8 cellular contexts compared by ENCODE assay signal in genomic region chr17:42609182-42609813, GRCh38. TPM values are rescaled to one million over a fixed set of nuclear protein-coding genes. Genes with fewer than 3 reads are reported as not detected.
DNase-seq lines count a peak whose midpoint lies in the region; ATAC-seq and TF ChIP-seq lines count a peak whose summit lies in the region.

A gene with protein sequence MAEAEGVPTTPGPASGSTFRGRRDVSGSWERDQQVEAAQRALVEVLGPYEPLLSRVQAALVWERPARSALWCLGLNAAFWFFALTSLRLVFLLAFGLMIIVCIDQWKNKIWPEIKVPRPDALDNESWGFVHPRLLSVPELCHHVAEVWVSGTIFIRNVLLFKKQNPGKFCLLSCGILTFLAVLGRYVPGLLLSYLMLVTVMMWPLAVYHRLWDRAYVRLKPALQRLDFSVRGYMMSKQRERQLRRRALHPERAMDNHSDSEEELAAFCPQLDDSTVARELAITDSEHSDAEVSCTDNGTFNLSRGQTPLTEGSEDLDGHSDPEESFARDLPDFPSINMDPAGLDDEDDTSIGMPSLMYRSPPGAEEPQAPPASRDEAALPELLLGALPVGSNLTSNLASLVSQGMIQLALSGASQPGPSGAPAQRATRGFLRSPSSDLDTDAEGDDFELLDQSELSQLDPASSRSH (minus strand): TSS chr17:42609374. CDS start chr17:42609324, 50 bp downstream.
TSS of gene TUBG1 (plus strand) at chr17:42609683. CDS start at chr17:42609738, 55 bp downstream.

- in situ Hi-C loops in SK-MEL-5 (cut with HindIII; ENCODE audit: low pct_unique_long_range_greater_than_20kb, low sequenced_read_pairs) = no loop called here

- H3K27ac ChIP-seq in foreskin keratinocyte (peak within 1 kb of the TSS; percentile 56), neural progenitor cell (peak within 1 kb of the TSS; percentile 24)

- H3K9me3 Mint-ChIP-seq in neural progenitor cell = no peaks in the 10 kb centered on the region

- TF ChIP-seq CTCF in foreskin keratinocyte (conservative IDR thresholded peaks at IDR 0.05) (peak; percentile 64), neural progenitor cell (IDR thresholded peaks at IDR 0.05) (peak; percentile 46)

- peaks cover 10% of the 10 kb centered on the region for H3F3A ChIP-seq in neural progenitor cell (ENCODE audit: low read depth)

- POLR2A ChIA-PET in HEK293T (lab: Yijun Ruan, JAX) = interaction anchor here (0.6 to 3.7 kb wide), 37 partner anchors 10 to 920 kb away, joined by 3 to 88 read pairs (median 5); partner anchors contain the start of genes EIF1, PLEKHH3, PSMC3IP and TUBG2

- peaks cover 65% of the 10 kb centered on the region for H3K79me2 ChIP-seq in neural progenitor cell (ENCODE audit: low read depth)

- H3K27me3 Mint-ChIP-seq in neural progenitor cell (ENCODE audit: insufficient read depth, low read depth) = peaks cover 3% of the 10 kb centered on the region

- H3K4me1 ChIP-seq in foreskin keratinocyte = peaks cover 5% of the 10 kb centered on the region
- H3K4me1 ChIP-seq in neural progenitor cell = peaks cover 14% of the 10 kb centered on the region

- peak within 1 kb of the TSS; percentile 93 for H3K4me2 ChIP-seq in neural progenitor cell

- H3K4me3 ChIP-seq in neural progenitor cell = peak within 1 kb of the TSS; percentile 84

- no peaks in the 10 kb centered on the region for H3K9me3 ChIP-seq in neural progenitor cell (ENCODE audit: low read depth)

- peak within 1 kb of the TSS; percentile 98 for H3K27ac Mint-ChIP-seq in neural progenitor cell

- H3K36me3 Mint-ChIP-seq in neural progenitor cell = peaks cover 16% of the 10 kb centered on the region

- DNase-seq in GM04503 (ENCODE audit: low read depth) (peak; percentile 94), HEK293T (ENCODE audit: extremely low spot score) (peak; percentile 99), MV-4-11 (lab: John Stamatoyannopoulos, UW) (peak; percentile 99), SK-MEL-5 (ENCODE audit: low read depth, low spot score) (peak; percentile 99), foreskin keratinocyte (peak; percentile 97 to 98), neural progenitor cell (ENCODE audit: low spot score) (peak; percentile 100), stromal cell of bone marrow (ENCODE audit: low read depth) (peak; percentile 98)
- DNase-seq in activated naive CD4-positive, alpha-beta T cell treated with Interleukin-2 at 50 U/mL for 16 hours = peak; percentile 99

- H3K27me3 ChIP-seq in foreskin keratinocyte (no peaks in the 10 kb centered on the region), neural progenitor cell (no peaks in the 10 kb centered on the region)

- peak within 1 kb of the TSS; percentile 45 for H2AFZ ChIP-seq in neural progenitor cell (replicated peaks)

- peak within 1 kb of the TSS; percentile 88 for H3K9ac ChIP-seq in neural progenitor cell

- H4K20me1 ChIP-seq in neural progenitor cell (ENCODE audit: low read depth) = peaks cover 39% of the 10 kb centered on the region

- CTCF ChIA-PET in HEK293T (lab: Yijun Ruan, JAX) = interaction anchor here (1.5 to 3.1 kb wide), 2 partner anchors 31 to 70 kb away, joined by 4 to 25 read pairs; partner anchors contain the start of gene PSMC3IP

- H3K4me3 Mint-ChIP-seq in neural progenitor cell = peak within 1 kb of the TSS; percentile 100

- H3K36me3 ChIP-seq in neural progenitor cell = no peaks in the 10 kb centered on the region

- peak; percentile 86 for ATAC-seq in foreskin keratinocyte

- H3K4me1 Mint-ChIP-seq in neural progenitor cell = peaks cover 20% of the 10 kb centered on the region

TF ChIP-seq in HEK293T, 16 proteins besides CTCF, POLR2A, EP300 and RAD21:
- TF ChIP-seq FOXA1 (IDR thresholded peaks at IDR 0.05) = no peak
- no peak for TF ChIP-seq LEF1 (IDR thresholded peaks at IDR 0.05; ENCODE audit: borderline replicate concordance)
- TF ChIP-seq CTBP1 (IDR thresholded peaks at IDR 0.05; ENCODE audit: borderline replicate concordance) = no peak
- no peak for TF ChIP-seq SUZ12 (IDR thresholded peaks at IDR 0.05)
- TF ChIP-seq ARNT (IDR thresholded peaks at IDR 0.05) = no peak
- TF ChIP-seq HDGF (IDR thresholded peaks at IDR 0.05; ENCODE audit: borderline replicate concordance) = peak; percentile 90; the same call in 1 of the 2 replicates
- no peak for TF ChIP-seq FOXM1 (IDR thresholded peaks at IDR 0.05; ENCODE audit: borderline replicate concordance)
- TF ChIP-seq TARDBP (IDR thresholded peaks at IDR 0.05) = no peak
- TF ChIP-seq BHLHE40 (IDR thresholded peaks at IDR 0.05; ENCODE audit: borderline replicate concordance) = no peak
- no peak for TF ChIP-seq ELF4 (IDR thresholded peaks at IDR 0.05)
- TF ChIP-seq SP1 (IDR thresholded peaks at IDR 0.05) = no peak
- no peak for TF ChIP-seq ZNF384 (IDR thresholded peaks at IDR 0.05)
- TF ChIP-seq L3MBTL2 (conservative IDR thresholded peaks at IDR 0.05) = peak; percentile 75
- no peak for TF ChIP-seq FOXK2 (IDR thresholded peaks at IDR 0.05)
- peak; percentile 97 for TF ChIP-seq PKNOX1 (IDR thresholded peaks at IDR 0.05)
- no peak for TF ChIP-seq NFRKB (IDR thresholded peaks at IDR 0.05)

RNA-seq across cellular contexts. Expression of the first gene that starts in this region (rescaled TPM):
- 55.6 and 56.3 TPM in 2 replicates for total RNA-seq in SK-MEL-5 (2014; rRNA removed; shearing (Covaris generic))
- polyA plus RNA-seq in SK-MEL-5 (2015; cell fraction: cytosol; rRNA removed) = 41.5 and 74.6 TPM in 2 replicates
- 36.5 and 40.6 TPM in 2 replicates for polyA plus RNA-seq in SK-MEL-5 (2015; cell fraction: nucleus; rRNA removed)
- total RNA-seq in foreskin keratinocyte = 51.5 and 58.2 TPM in 2 replicates
- polyA plus RNA-seq in foreskin keratinocyte = 21.7 and 23.2 TPM in 2 replicates
- total RNA-seq in neural progenitor cell (ENCODE audit: low replicate concordance) = 23.6 and 38.3 TPM in 2 replicates

RNA-seq across cellular contexts. Expression of gene TUBG1, which starts in this region (rescaled TPM):
- total RNA-seq in SK-MEL-5 (2014; rRNA removed; shearing (Covaris generic)) = 51.7 and 52.1 TPM in 2 replicates
- polyA plus RNA-seq in SK-MEL-5 (2015; cell fraction: cytosol; rRNA removed) = 121 and 131 TPM in 2 replicates
- 77.3 and 101 TPM in 2 replicates for polyA plus RNA-seq in SK-MEL-5 (2015; cell fraction: nucleus; rRNA removed)
- 113 and 129 TPM in 2 replicates for total RNA-seq in foreskin keratinocyte
- 140 and 163 TPM in 2 replicates for polyA plus RNA-seq in foreskin keratinocyte
- 45.7 and 74.9 TPM in 2 replicates for total RNA-seq in neural progenitor cell (ENCODE audit: low replicate concordance)

Comparison
In these comparisons a context has a peak if more than half of its experiments do, and no peak if none do; other contexts are left out.
1. Peak in every context shown above with its lines: DNase-seq, ATAC-seq, H3K4me3 ChIP-seq and H3K27ac ChIP-seq.